In the genomic region with DNA sequence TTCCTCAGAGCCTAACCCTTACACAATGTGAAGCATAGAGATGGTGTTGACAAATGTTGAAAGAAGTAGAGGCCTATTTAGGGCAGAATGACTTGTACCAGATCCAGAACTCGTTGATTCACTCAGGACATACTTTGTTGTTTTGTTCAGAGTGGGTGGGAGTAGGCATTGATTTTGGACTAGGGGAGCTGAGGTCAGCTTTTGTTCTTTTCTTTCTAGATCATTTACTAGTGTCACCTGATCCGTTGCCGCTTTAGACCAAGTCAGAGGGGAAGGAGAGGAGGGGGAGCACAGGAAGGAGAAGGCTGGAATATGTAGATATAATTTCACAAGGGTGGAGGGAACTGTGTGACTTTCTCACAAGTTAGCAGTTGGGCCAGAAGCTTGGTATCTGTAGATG, we compare ENCODE assay signal across 17 cellular contexts.
DNase-seq lines count a peak whose midpoint lies in the region; ATAC-seq, FAIRE-seq and TF ChIP-seq lines count a peak whose summit lies in the region.
"Had no signal": no experiment of that assay in that cellular context is flagged by ENCODE, and none has a peak within 500 bp of the region (broad histone marks: within the 10 kb centered on the region; RNA-seq: fewer than 3 reads in every experiment).

No MANE protein-coding gene starts in this region.

- H3K4me3 ChIP-seq in fibroblast of pulmonary artery (replicated peaks; ENCODE audit: low read depth, low read length) = no peak overlapping the region

- no peak for TF ChIP-seq CTCF in WTC11 (IDR thresholded peaks at IDR 0.05)
- TF ChIP-seq CTCF in fibroblast of pulmonary artery (IDR thresholded peaks at IDR 0.05; ENCODE audit: low read length, missing control alignments) = no peak
- TF ChIP-seq CTCF in nephron progenitor cell (IDR thresholded peaks at IDR 0.05) = no peak

- H3K27ac Mint-ChIP-seq in WTC11 (no peak overlapping the region), nephron progenitor cell (peak overlapping the region; percentile 93)

- ATAC-seq in WTC11 (peak; percentile 32; the same call in 1 of the 2 replicates), HG03442 (IDR thresholded peaks at IDR 0.05; ENCODE audit: unreplicated experiment) (no peak), HG02623 (IDR thresholded peaks at IDR 0.05; ENCODE audit: unreplicated experiment) (no peak)
- ATAC-seq: Panc1 had no signal

- H3K9me3 Mint-ChIP-seq in WTC11 (no peaks in the 10 kb centered on the region; the same call in 1 of the 2 replicates), nephron progenitor cell (peaks cover 8% of the 10 kb centered on the region)

- DNase-seq in GM19239 (ENCODE audit: insufficient read length, low spot score) (no peak), WTC11 (ENCODE audit: low spot score) (no peak), fibroblast of pulmonary artery (ENCODE audit: low read depth) (peak; percentile 7), nephron progenitor cell (no peak), urothelium cell line (ENCODE audit: low spot score) (no peak), HCEC 1CT (no peak)
- DNase-seq: AML-193, Caco-2, DMS53, KBM-7, NCI-H1694, NCI-H2171 treated with DMSO at 0.1 percent for 48 hours, NCI-H774, SHP77 had no signal

- POLR2A ChIA-PET in WTC11 (lab: Charles Lee) = interaction anchor here (0.5 kb wide), 1 partner anchor 11 kb away, joined by 3 read pairs; no protein-coding TSS in a partner anchor

- CTCF ChIA-PET in WTC11 (lab: Charles Lee) = interaction anchor here (1.0 to 2.2 kb wide), 7 partner anchors 10 to 651 kb away, joined by 3 to 9 read pairs (median 6); no protein-coding TSS in a partner anchor

- H3K4me1 Mint-ChIP-seq in WTC11 = peaks cover 39% of the 10 kb centered on the region
- peaks cover 66% of the 10 kb centered on the region for H3K4me1 Mint-ChIP-seq in nephron progenitor cell

- FAIRE-seq in GM19239 (lab: Jason Lieb, UNC) = peak; percentile 21
- no peak for FAIRE-seq in urothelium cell line (lab: Jason Lieb, UNC)

- H3K27me3 Mint-ChIP-seq in WTC11 (ENCODE audit: low read depth) = peaks cover 13% of the 10 kb centered on the region
- H3K27me3 Mint-ChIP-seq in nephron progenitor cell (ENCODE audit: low read depth, poor library complexity) = no peaks in the 10 kb centered on the region

- H3K36me3 Mint-ChIP-seq in WTC11 = no peaks in the 10 kb centered on the region
- peaks cover 61% of the 10 kb centered on the region for H3K36me3 Mint-ChIP-seq in nephron progenitor cell (ENCODE audit: low read depth)

- H3K4me3 Mint-ChIP-seq in WTC11 = peak overlapping the region; percentile 24
- peak overlapping the region; percentile 4 for H3K4me3 Mint-ChIP-seq in nephron progenitor cell

TF ChIP-seq in WTC11, 78 proteins besides CTCF, POLR2A, EP300 and RAD21 (continues in another document):
- TF ChIP-seq TP53 (CRISPR knock-in tag; IDR thresholded peaks at IDR 0.05) = no peak
- no peak for TF ChIP-seq KAT7 (CRISPR knock-in tag; IDR thresholded peaks at IDR 0.05; ENCODE audit: borderline replicate concordance)
- no peak for TF ChIP-seq ZNF671 (CRISPR knock-in tag; IDR thresholded peaks at IDR 0.05)
- no peak for TF ChIP-seq ZBTB21 (CRISPR knock-in tag; IDR thresholded peaks at IDR 0.05; ENCODE audit: borderline replicate concordance)
- TF ChIP-seq GRHL2 (CRISPR knock-in tag; IDR thresholded peaks at IDR 0.05; ENCODE audit: insufficient replicate concordance, severe bottlenecking) = no peak
- no peak for TF ChIP-seq IRF2 (CRISPR knock-in tag; IDR thresholded peaks at IDR 0.05; ENCODE audit: borderline replicate concordance, low read depth)
- no peak for TF ChIP-seq FOXP1 (CRISPR knock-in tag; IDR thresholded peaks at IDR 0.05; ENCODE audit: borderline replicate concordance)
- no peak for TF ChIP-seq ZNF396 (CRISPR knock-in tag; IDR thresholded peaks at IDR 0.05; ENCODE audit: borderline replicate concordance)
- no peak for TF ChIP-seq ATF1 (CRISPR knock-in tag; IDR thresholded peaks at IDR 0.05)
- TF ChIP-seq, protein P1, sequence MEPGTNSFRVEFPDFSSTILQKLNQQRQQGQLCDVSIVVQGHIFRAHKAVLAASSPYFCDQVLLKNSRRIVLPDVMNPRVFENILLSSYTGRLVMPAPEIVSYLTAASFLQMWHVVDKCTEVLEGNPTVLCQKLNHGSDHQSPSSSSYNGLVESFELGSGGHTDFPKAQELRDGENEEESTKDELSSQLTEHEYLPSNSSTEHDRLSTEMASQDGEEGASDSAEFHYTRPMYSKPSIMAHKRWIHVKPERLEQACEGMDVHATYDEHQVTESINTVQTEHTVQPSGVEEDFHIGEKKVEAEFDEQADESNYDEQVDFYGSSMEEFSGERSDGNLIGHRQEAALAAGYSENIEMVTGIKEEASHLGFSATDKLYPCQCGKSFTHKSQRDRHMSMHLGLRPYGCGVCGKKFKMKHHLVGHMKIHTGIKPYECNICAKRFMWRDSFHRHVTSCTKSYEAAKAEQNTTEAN (CRISPR knock-in tag; IDR thresholded peaks at IDR 0.05) = no peak
- TF ChIP-seq, protein P2, sequence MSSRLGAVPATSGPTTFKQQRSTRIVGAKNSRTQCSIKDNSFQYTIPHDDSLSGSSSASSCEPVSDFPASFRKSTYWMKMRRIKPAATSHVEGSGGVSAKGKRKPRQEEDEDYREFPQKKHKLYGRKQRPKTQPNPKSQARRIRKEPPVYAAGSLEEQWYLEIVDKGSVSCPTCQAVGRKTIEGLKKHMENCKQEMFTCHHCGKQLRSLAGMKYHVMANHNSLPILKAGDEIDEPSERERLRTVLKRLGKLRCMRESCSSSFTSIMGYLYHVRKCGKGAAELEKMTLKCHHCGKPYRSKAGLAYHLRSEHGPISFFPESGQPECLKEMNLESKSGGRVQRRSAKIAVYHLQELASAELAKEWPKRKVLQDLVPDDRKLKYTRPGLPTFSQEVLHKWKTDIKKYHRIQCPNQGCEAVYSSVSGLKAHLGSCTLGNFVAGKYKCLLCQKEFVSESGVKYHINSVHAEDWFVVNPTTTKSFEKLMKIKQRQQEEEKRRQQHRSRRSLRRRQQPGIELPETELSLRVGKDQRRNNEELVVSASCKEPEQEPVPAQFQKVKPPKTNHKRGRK (CRISPR knock-in tag; IDR thresholded peaks at IDR 0.05; ENCODE audit: borderline replicate concordance) = no peak
- no peak for TF ChIP-seq ZNF121 (CRISPR knock-in tag; IDR thresholded peaks at IDR 0.05)
- TF ChIP-seq TEAD4 (CRISPR knock-in tag; IDR thresholded peaks at IDR 0.05) = no peak
- TF ChIP-seq, protein P3, sequence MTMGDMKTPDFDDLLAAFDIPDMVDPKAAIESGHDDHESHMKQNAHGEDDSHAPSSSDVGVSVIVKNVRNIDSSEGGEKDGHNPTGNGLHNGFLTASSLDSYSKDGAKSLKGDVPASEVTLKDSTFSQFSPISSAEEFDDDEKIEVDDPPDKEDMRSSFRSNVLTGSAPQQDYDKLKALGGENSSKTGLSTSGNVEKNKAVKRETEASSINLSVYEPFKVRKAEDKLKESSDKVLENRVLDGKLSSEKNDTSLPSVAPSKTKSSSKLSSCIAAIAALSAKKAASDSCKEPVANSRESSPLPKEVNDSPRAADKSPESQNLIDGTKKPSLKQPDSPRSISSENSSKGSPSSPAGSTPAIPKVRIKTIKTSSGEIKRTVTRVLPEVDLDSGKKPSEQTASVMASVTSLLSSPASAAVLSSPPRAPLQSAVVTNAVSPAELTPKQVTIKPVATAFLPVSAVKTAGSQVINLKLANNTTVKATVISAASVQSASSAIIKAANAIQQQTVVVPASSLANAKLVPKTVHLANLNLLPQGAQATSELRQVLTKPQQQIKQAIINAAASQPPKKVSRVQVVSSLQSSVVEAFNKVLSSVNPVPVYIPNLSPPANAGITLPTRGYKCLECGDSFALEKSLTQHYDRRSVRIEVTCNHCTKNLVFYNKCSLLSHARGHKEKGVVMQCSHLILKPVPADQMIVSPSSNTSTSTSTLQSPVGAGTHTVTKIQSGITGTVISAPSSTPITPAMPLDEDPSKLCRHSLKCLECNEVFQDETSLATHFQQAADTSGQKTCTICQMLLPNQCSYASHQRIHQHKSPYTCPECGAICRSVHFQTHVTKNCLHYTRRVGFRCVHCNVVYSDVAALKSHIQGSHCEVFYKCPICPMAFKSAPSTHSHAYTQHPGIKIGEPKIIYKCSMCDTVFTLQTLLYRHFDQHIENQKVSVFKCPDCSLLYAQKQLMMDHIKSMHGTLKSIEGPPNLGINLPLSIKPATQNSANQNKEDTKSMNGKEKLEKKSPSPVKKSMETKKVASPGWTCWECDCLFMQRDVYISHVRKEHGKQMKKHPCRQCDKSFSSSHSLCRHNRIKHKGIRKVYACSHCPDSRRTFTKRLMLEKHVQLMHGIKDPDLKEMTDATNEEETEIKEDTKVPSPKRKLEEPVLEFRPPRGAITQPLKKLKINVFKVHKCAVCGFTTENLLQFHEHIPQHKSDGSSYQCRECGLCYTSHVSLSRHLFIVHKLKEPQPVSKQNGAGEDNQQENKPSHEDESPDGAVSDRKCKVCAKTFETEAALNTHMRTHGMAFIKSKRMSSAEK (CRISPR knock-in tag; IDR thresholded peaks at IDR 0.05; ENCODE audit: borderline replicate concordance) = no peak
- TF ChIP-seq FOXJ3 (CRISPR knock-in tag; IDR thresholded peaks at IDR 0.05; ENCODE audit: borderline replicate concordance) = no peak
- TF ChIP-seq, protein P4, sequence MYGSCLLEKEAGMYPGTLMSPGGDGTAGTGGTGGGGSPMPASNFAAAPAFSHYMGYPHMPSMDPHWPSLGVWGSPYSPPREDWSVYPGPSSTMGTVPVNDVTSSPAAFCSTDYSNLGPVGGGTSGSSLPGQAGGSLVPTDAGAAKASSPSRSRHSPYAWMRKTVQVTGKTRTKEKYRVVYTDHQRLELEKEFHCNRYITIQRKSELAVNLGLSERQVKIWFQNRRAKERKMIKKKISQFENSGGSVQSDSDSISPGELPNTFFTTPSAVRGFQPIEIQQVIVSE (CRISPR knock-in tag; IDR thresholded peaks at IDR 0.05; ENCODE audit: borderline replicate concordance) = no peak
- TF ChIP-seq, protein P5, sequence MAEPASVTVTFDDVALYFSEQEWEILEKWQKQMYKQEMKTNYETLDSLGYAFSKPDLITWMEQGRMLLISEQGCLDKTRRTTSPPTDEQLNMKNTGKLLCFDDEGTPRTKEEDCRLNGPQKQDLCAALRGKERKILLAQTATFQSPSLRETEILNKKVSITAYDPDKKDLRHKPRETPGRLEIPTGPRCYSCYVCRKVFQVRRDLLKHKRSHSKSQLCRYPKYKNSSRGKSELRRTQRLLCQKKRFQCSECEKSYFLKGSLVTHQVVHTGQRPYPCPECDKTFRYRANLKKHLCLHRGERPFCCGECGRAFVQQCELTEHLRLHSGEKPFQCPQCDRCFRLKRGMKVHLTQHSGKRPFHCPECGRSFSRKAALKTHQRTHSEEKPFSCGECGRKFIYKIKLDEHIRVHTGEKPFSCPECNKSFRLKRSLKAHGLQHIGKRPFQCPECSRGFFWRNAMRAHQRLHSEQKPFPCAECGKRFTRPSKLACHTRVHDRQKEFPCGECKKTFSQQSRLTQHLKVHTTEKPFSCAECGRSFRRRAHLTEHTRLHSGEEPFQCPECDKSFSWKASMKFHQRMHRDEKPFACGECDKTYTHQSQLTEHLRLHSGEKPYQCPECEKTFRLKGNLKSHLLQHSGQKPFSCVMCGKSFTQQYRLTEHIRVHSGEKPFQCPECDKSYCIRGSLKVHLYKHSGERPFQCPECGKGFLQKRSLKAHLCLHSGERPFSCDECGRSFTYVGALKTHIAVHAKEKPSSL (CRISPR knock-in tag; conservative IDR thresholded peaks at IDR 0.05) = no peak
